Comparison of ENCODE assay signal across 21 cellular contexts in genomic region chr10:42932116-42932515, GRCh38.
A peak's percentile ranks its signal among the peaks of the same experiment; 100 is the strongest.
DNase-seq lines count a peak whose midpoint lies in the region; ATAC-seq, FAIRE-seq and TF ChIP-seq lines count a peak whose summit lies in the region.
"Had no signal": no experiment of that assay in that cellular context is flagged by ENCODE, and none has a peak within 500 bp of the region (broad histone marks: within the 10 kb centered on the region; RNA-seq: fewer than 3 reads in every experiment).

No MANE protein-coding gene starts in this region.

- H3K36me3 Mint-ChIP-seq in CD4-positive, alpha-beta T cell (ENCODE audit: low read depth), result no peaks in the 10 kb centered on the region
- H3K36me3 Mint-ChIP-seq in GM23338 (ENCODE audit: low read depth), result no peaks in the 10 kb centered on the region
- H3K36me3 Mint-ChIP-seq in nephron progenitor cell (ENCODE audit: low read depth), result no peaks in the 10 kb centered on the region
- H3K36me3 Mint-ChIP-seq in MCF 10A (ENCODE audit: insufficient read depth, unreplicated experiment), result no peaks in the 10 kb centered on the region

- H3F3A ChIP-seq in GM23338 (replicated peaks; ENCODE audit: low read depth), result no peaks in the 10 kb centered on the region

- peaks cover 12% of the 10 kb centered on the region for H3K27me3 ChIP-seq in CD4-positive, alpha-beta T cell (ENCODE audit: control insufficient read depth, insufficient read depth, low read length)
- H3K27me3 ChIP-seq in GM23338 (ENCODE audit: insufficient read depth), result peaks cover 27% of the 10 kb centered on the region
- peaks cover 55% of the 10 kb centered on the region for H3K27me3 ChIP-seq in iPS-20b (ENCODE audit: insufficient read depth, low read length)

- H3K27me3 Mint-ChIP-seq in CD4-positive, alpha-beta T cell, result peaks cover 16% of the 10 kb centered on the region
- peaks cover 41% of the 10 kb centered on the region for H3K27me3 Mint-ChIP-seq in GM23338 (ENCODE audit: insufficient read depth, low read depth, poor library complexity)
- peaks cover 93% of the 10 kb centered on the region for H3K27me3 Mint-ChIP-seq in nephron progenitor cell (ENCODE audit: low read depth, poor library complexity)
- no peaks in the 10 kb centered on the region for H3K27me3 Mint-ChIP-seq in MCF 10A (ENCODE audit: insufficient read depth, unreplicated experiment)

- FAIRE-seq in GM12891 (lab: Jason Lieb, UNC), result no peak
- FAIRE-seq: A549, HTR-8/SVneo had no signal

- H3K9ac ChIP-seq in iPS-20b (ENCODE audit: low read depth, low read length), result no peak overlapping the region
- H3K9ac ChIP-seq: KMS-11 had no signal

- no TSS peak for BruUV-seq in MCF 10A (replicated peaks; lab: Mats Ljungman, UMichigan)

- H3K36me3 ChIP-seq in GM23338 (ENCODE audit: insufficient read depth) (no peaks in the 10 kb centered on the region), iPS-20b (ENCODE audit: insufficient read depth, low read depth, low read length) (no peaks in the 10 kb centered on the region)

- CTCF ChIA-PET in CD4-positive, alpha-beta T cell (lab: Charles Lee), result no interaction called here
- CTCF ChIA-PET in MCF 10A (lab: Yijun Ruan, JAX), result no interaction called here

- peak overlapping the region; percentile 88; the same call in 1 of the 2 replicates for H2AFZ ChIP-seq in GM23338

- no peak overlapping the region for H3K4me3 Mint-ChIP-seq in CD4-positive, alpha-beta T cell
- H3K4me3 Mint-ChIP-seq in GM23338 (peak overlapping the region; percentile 46; the same call in 1 of the 3 replicates), nephron progenitor cell (no peak overlapping the region), MCF 10A (ENCODE audit: unreplicated experiment) (no peak overlapping the region)

- no peaks in the 10 kb centered on the region for H3K9me3 Mint-ChIP-seq in CD4-positive, alpha-beta T cell
- H3K9me3 Mint-ChIP-seq in GM23338, result no peaks in the 10 kb centered on the region; the same call in 1 of the 3 replicates
- H3K9me3 Mint-ChIP-seq in nephron progenitor cell, result no peaks in the 10 kb centered on the region
- H3K9me3 Mint-ChIP-seq in MCF 10A (ENCODE audit: unreplicated experiment), result peaks cover 8% of the 10 kb centered on the region

- intact Hi-C loops in CD4-positive, alpha-beta T cell (cut with DNase I, micrococcal nuclease), result loop anchor here in 1 of 2 experiments (10.0 kb wide), 1 partner anchor 203 kb away; the partner anchor contains the start of gene CSGALNACT2
- intact Hi-C loops in MCF 10A (cut with micrococcal nuclease), result no loop called here

- H3K79me2 ChIP-seq in GM23338 (replicated peaks; ENCODE audit: insufficient read depth), result no peaks in the 10 kb centered on the region

- TF ChIP-seq POLR2A in GM12891 (IDR thresholded peaks at IDR 0.05; ENCODE audit: low read depth, low read length), result no peak

- no peaks in the 10 kb centered on the region for H3K9me2 ChIP-seq in GM23338 (ENCODE audit: insufficient read depth)

- no peak overlapping the region for H3K27ac ChIP-seq in CD4-positive, alpha-beta T cell (ENCODE audit: low read depth, low read length)
- H3K27ac ChIP-seq in GM23338 (ENCODE audit: low read depth) (no peak overlapping the region), iPS-20b (ENCODE audit: low read length) (no peak overlapping the region)
- H3K27ac ChIP-seq: A549, KMS-11 had no signal

- peak overlapping the region; percentile 78; the same call in 1 of the 2 replicates for H3K4me3 ChIP-seq in GM23338
- H3K4me3 ChIP-seq in iPS-20b (ENCODE audit: low read length), result peak overlapping the region; percentile 43; the same call in 1 of the 2 replicates
- H3K4me3 ChIP-seq: A549 had no signal

- H3K4me1 Mint-ChIP-seq in CD4-positive, alpha-beta T cell (ENCODE audit: low read depth), result peaks cover 16% of the 10 kb centered on the region
- H3K4me1 Mint-ChIP-seq in GM23338, result peaks cover 18% of the 10 kb centered on the region
- H3K4me1 Mint-ChIP-seq in nephron progenitor cell, result peaks cover 43% of the 10 kb centered on the region
- H3K4me1 Mint-ChIP-seq in MCF 10A (ENCODE audit: insufficient read depth, unreplicated experiment), result no peaks in the 10 kb centered on the region

- peak overlapping the region; percentile 89 for H3K27ac Mint-ChIP-seq in CD4-positive, alpha-beta T cell
- H3K27ac Mint-ChIP-seq in GM23338 (no peak overlapping the region), nephron progenitor cell (no peak overlapping the region), MCF 10A (ENCODE audit: low read depth, unreplicated experiment) (no peak overlapping the region)
- H3K27ac Mint-ChIP-seq: B cell, CD14-positive monocyte, H9 had no signal

- no peak for ATAC-seq in CD4-positive, alpha-beta T cell (ENCODE audit: poor library complexity)
- ATAC-seq in GM23338, result no peak
- ATAC-seq: A549 had no signal

- H4K20me1 ChIP-seq in GM23338 (replicated peaks; ENCODE audit: insufficient read depth), result no peaks in the 10 kb centered on the region

- POLR2A ChIA-PET in CD4-positive, alpha-beta T cell (lab: Charles Lee), result interaction anchor here (0.7 kb wide), 1 partner anchor 206 kb away, joined by 3 read pairs; the partner anchor contains the start of gene CSGALNACT2
- POLR2A ChIA-PET in MCF 10A (lab: Yijun Ruan, JAX), result no interaction called here

- H3K9me3 ChIP-seq in CD4-positive, alpha-beta T cell (ENCODE audit: control insufficient read depth, low read length), result no peaks in the 10 kb centered on the region
- H3K9me3 ChIP-seq in iPS-20b (ENCODE audit: insufficient read depth, low read depth, low read length), result no peaks in the 10 kb centered on the region
- H3K9me3 ChIP-seq: A549 had no signal

- H3K4me1 ChIP-seq in GM23338 (ENCODE audit: insufficient read depth) (peaks cover 5% of the 10 kb centered on the region), iPS-20b (ENCODE audit: insufficient read depth, low read length) (peaks cover 2% of the 10 kb centered on the region; the same call in 1 of the 2 replicates)
- H3K4me1 ChIP-seq: A549 had no signal

- DNase-seq in CD4-positive, alpha-beta T cell, result no peak
- DNase-seq in GM23338 (ENCODE audit: low spot score) (no peak), nephron progenitor cell (peak; percentile 41), MCF 10A (ENCODE audit: unreplicated experiment) (no peak), NCI-H2107 treated with DMSO at 0.1 percent for 48 hours (lab: John Stamatoyannopoulos, UW; ENCODE audit: unreplicated experiment) (no peak), GM12891 (ENCODE audit: insufficient read length, low spot score) (no peak), globus pallidus (ENCODE audit: low spot score) (no peak)
- DNase-seq: EL, GF-D8, IMR-90, NCI-H2029 treated with DMSO at 0.1 percent for 48 hours, NCI-H446, NCI-H526 treated with DMSO at 0.1 percent for 48 hours, Right ventricle myocardium superior had no signal

- TF ChIP-seq CTCF in CD4-positive, alpha-beta T cell (IDR thresholded peaks at IDR 0.05), result no peak
- TF ChIP-seq CTCF in GM23338 (conservative IDR thresholded peaks at IDR 0.05; ENCODE audit: low read depth in 2 of 2) (no peak), nephron progenitor cell (IDR thresholded peaks at IDR 0.05) (no peak), MCF 10A (IDR thresholded peaks at IDR 0.05; ENCODE audit: unreplicated experiment) (no peak)

- H3K4me2 ChIP-seq in GM23338, result peak overlapping the region; percentile 67; the same call in 1 of the 2 replicates
- H3K4me2 ChIP-seq: A549, KMS-11 had no signal

TF ChIP-seq in GM23338, 12 proteins besides CTCF, POLR2A, EP300 and RAD21 (continues in another document):
- TF ChIP-seq EZH2phosphoT487 (IDR thresholded peaks at IDR 0.05; ENCODE audit: unreplicated experiment) (no peak), STAT1 (IDR thresholded peaks at IDR 0.05; ENCODE audit: unreplicated experiment) (no peak)

TF ChIP-seq in GM12891, 5 proteins besides CTCF, POLR2A, EP300 and RAD21:
- TF ChIP-seq PAX5 (IDR thresholded peaks at IDR 0.05; ENCODE audit: insufficient read depth, low read length, severe bottlenecking), result no peak
